In the genomic region with DNA sequence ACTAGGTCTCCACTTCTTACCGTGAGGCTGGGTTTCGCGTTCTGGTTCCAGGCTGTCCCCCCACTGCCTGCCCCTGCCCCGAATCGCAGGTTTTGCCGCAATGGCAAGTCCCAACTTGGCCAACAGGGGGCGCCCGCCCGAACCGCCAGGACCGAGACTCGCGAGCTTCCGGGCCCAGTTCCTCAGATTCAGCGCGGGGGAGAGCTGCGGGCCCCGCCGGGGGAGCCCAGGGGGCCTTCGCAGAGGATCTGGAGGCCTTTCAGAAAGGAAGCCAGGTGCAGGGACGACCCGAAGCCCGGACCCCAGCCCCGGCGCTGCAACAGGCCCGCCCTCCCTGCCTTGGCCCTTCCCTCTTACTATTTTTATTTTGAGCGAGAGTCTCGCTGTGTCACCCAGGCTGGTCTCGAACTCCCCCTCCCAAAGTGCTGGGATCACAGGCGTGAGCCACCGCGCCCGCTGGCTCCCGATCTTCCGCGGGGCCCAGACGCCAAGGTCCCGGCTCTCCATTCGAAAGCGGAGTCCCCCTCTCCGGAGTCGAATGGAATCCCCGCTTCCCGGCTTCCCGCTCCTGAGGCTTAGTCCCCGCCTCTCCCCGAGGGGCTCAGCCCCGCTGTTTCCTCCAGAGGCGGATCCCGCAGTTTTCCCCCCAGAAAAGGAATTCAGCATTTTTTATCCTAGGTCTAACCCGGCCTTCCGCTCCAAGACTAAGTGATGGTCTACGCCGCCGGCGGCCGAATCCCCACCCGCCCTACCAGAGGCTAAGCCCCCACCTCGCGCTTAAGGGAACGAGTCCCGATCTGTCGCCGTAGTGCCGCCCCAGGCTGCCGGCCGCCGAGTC, we compare ENCODE assay signal across 1 cellular context.
TF ChIP-seq lines count a peak whose summit lies in the region.

No MANE protein-coding gene starts in this region.

TF ChIP-seq in HepG2, 621 proteins besides CTCF, POLR2A, EP300 and RAD21 (continued from another document and continues in another):
- TF ChIP-seq, protein P1, sequence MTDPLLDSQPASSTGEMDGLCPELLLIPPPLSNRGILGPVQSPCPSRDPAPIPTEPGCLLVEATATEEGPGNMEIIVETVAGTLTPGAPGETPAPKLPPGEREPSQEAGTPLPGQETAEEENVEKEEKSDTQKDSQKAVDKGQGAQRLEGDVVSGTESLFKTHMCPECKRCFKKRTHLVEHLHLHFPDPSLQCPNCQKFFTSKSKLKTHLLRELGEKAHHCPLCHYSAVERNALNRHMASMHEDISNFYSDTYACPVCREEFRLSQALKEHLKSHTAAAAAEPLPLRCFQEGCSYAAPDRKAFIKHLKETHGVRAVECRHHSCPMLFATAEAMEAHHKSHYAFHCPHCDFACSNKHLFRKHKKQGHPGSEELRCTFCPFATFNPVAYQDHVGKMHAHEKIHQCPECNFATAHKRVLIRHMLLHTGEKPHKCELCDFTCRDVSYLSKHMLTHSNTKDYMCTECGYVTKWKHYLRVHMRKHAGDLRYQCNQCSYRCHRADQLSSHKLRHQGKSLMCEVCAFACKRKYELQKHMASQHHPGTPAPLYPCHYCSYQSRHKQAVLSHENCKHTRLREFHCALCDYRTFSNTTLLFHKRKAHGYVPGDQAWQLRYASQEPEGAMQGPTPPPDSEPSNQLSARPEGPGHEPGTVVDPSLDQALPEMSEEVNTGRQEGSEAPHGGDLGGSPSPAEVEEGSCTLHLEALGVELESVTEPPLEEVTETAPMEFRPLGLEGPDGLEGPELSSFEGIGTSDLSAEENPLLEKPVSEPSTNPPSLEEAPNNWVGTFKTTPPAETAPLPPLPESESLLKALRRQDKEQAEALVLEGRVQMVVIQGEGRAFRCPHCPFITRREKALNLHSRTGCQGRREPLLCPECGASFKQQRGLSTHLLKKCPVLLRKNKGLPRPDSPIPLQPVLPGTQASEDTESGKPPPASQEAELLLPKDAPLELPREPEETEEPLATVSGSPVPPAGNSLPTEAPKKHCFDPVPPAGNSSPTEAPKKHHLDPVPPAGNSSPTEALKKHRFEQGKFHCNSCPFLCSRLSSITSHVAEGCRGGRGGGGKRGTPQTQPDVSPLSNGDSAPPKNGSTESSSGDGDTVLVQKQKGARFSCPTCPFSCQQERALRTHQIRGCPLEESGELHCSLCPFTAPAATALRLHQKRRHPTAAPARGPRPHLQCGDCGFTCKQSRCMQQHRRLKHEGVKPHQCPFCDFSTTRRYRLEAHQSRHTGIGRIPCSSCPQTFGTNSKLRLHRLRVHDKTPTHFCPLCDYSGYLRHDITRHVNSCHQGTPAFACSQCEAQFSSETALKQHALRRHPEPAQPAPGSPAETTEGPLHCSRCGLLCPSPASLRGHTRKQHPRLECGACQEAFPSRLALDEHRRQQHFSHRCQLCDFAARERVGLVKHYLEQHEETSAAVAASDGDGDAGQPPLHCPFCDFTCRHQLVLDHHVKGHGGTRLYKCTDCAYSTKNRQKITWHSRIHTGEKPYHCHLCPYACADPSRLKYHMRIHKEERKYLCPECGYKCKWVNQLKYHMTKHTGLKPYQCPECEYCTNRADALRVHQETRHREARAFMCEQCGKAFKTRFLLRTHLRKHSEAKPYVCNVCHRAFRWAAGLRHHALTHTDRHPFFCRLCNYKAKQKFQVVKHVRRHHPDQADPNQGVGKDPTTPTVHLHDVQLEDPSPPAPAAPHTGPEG (CRISPR knock-in tag; IDR thresholded peaks at IDR 0.05) = no peak
- no peak; the same call in 1 of the 2 replicates for TF ChIP-seq HMGXB3 (CRISPR knock-in tag; IDR thresholded peaks at IDR 0.05; ENCODE audit: borderline replicate concordance)
- peak; percentile 78 for TF ChIP-seq ZNF556 (CRISPR knock-in tag; IDR thresholded peaks at IDR 0.05; ENCODE audit: borderline replicate concordance)
- no peak for TF ChIP-seq POLR2AphosphoS2 (IDR thresholded peaks at IDR 0.05; ENCODE audit: low read depth, low read length)
- no peak for TF ChIP-seq CREB1 (IDR thresholded peaks at IDR 0.05)
- TF ChIP-seq CREB1 (CRISPR knock-in tag; IDR thresholded peaks at IDR 0.05) = no peak
- TF ChIP-seq, protein P2, sequence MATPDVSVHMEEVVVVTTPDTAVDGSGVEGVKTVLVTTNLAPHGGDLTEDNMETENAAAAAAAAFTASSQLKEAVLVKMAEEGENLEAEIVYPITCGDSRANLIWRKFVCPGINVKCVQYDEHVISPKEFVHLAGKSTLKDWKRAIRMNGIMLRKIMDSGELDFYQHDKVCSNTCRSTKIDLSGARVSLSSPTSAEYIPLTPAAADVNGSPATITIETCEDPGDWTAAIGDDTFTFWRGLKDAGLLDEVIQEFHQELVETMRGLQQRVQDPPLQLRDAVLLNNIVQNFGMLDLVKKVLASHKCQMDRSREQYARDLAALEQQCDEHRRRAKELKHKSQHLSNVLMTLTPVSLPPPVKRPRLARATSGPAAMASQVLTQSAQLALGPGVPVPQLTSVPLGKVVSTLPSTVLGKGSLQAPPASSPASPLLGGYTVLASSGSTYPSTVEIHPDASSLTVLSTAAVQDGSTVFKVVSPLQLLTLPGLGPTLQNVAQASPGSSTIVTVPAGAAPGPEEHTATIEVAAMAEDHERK (CRISPR knock-in tag; IDR thresholded peaks at IDR 0.05; ENCODE audit: low read depth) = no peak
- no peak for TF ChIP-seq IKZF4 (CRISPR knock-in tag; IDR thresholded peaks at IDR 0.05; ENCODE audit: borderline replicate concordance, low read depth, not compliant biosample characterization)
- TF ChIP-seq THRA (CRISPR knock-in tag; IDR thresholded peaks at IDR 0.05; ENCODE audit: borderline replicate concordance) = no peak
- TF ChIP-seq NR1H2 (CRISPR knock-in tag; IDR thresholded peaks at IDR 0.05; ENCODE audit: borderline replicate concordance, low read depth) = no peak
- no peak for TF ChIP-seq SIX1 (CRISPR knock-in tag; IDR thresholded peaks at IDR 0.05; ENCODE audit: borderline replicate concordance)
- 0 out of 2 replicates have a peak, but pooled peaks have one; percentile 37 for TF ChIP-seq ZNF3 (CRISPR knock-in tag; IDR thresholded peaks at IDR 0.05)
- no peak for TF ChIP-seq ZC3H4 (CRISPR knock-in tag; IDR thresholded peaks at IDR 0.05; ENCODE audit: borderline replicate concordance)
- TF ChIP-seq ZNF263 (CRISPR knock-in tag; IDR thresholded peaks at IDR 0.05) = peak; percentile 34
- no peak for TF ChIP-seq ZNF572 (CRISPR knock-in tag; IDR thresholded peaks at IDR 0.05)
- TF ChIP-seq ATRX (CRISPR knock-in tag; IDR thresholded peaks at IDR 0.05; ENCODE audit: borderline replicate concordance) = no peak
- peak; percentile 38; the same call in 1 of the 2 replicates for TF ChIP-seq FOXA3 (CRISPR knock-in tag; IDR thresholded peaks at IDR 0.05)
- no peak for TF ChIP-seq GTF2F1 (IDR thresholded peaks at IDR 0.05; ENCODE audit: low read length)
- no peak for TF ChIP-seq FLYWCH1 (CRISPR knock-in tag; IDR thresholded peaks at IDR 0.05)
- peak; percentile 84; the same call in 1 of the 2 replicates for TF ChIP-seq ZNF782 (CRISPR knock-in tag; IDR thresholded peaks at IDR 0.05; ENCODE audit: borderline replicate concordance)
- TF ChIP-seq KDM5B (CRISPR knock-in tag; IDR thresholded peaks at IDR 0.05; ENCODE audit: borderline replicate concordance) = peak; percentile 81; the same call in 1 of the 2 replicates
- peak; percentile 62; the same call in 1 of the 2 replicates for TF ChIP-seq ZNF350 (CRISPR knock-in tag; IDR thresholded peaks at IDR 0.05; ENCODE audit: borderline replicate concordance, low read depth)
- no peak for TF ChIP-seq SNAPC2 (CRISPR knock-in tag; IDR thresholded peaks at IDR 0.05)
- no peak for TF ChIP-seq SIX4 (CRISPR knock-in tag; IDR thresholded peaks at IDR 0.05)
- peak; percentile 37 for TF ChIP-seq PTBP1 (IDR thresholded peaks at IDR 0.05; ENCODE audit: low read depth, low read length, poor library complexity, severe bottlenecking)
- 0 out of 2 replicates have a peak, but pooled peaks have one; percentile 18 for TF ChIP-seq MIER2 (CRISPR knock-in tag; IDR thresholded peaks at IDR 0.05)
- no peak for TF ChIP-seq DNMT1 (CRISPR knock-in tag; IDR thresholded peaks at IDR 0.05)
- no peak for TF ChIP-seq EEA1 (CRISPR knock-in tag; IDR thresholded peaks at IDR 0.05; ENCODE audit: borderline replicate concordance)
- peak; percentile 85 for TF ChIP-seq BORCS8-MEF2B (CRISPR knock-in tag; IDR thresholded peaks at IDR 0.05)
- no peak for TF ChIP-seq ZNF570 (CRISPR knock-in tag; IDR thresholded peaks at IDR 0.05; ENCODE audit: borderline replicate concordance)
- TF ChIP-seq, protein P3, sequence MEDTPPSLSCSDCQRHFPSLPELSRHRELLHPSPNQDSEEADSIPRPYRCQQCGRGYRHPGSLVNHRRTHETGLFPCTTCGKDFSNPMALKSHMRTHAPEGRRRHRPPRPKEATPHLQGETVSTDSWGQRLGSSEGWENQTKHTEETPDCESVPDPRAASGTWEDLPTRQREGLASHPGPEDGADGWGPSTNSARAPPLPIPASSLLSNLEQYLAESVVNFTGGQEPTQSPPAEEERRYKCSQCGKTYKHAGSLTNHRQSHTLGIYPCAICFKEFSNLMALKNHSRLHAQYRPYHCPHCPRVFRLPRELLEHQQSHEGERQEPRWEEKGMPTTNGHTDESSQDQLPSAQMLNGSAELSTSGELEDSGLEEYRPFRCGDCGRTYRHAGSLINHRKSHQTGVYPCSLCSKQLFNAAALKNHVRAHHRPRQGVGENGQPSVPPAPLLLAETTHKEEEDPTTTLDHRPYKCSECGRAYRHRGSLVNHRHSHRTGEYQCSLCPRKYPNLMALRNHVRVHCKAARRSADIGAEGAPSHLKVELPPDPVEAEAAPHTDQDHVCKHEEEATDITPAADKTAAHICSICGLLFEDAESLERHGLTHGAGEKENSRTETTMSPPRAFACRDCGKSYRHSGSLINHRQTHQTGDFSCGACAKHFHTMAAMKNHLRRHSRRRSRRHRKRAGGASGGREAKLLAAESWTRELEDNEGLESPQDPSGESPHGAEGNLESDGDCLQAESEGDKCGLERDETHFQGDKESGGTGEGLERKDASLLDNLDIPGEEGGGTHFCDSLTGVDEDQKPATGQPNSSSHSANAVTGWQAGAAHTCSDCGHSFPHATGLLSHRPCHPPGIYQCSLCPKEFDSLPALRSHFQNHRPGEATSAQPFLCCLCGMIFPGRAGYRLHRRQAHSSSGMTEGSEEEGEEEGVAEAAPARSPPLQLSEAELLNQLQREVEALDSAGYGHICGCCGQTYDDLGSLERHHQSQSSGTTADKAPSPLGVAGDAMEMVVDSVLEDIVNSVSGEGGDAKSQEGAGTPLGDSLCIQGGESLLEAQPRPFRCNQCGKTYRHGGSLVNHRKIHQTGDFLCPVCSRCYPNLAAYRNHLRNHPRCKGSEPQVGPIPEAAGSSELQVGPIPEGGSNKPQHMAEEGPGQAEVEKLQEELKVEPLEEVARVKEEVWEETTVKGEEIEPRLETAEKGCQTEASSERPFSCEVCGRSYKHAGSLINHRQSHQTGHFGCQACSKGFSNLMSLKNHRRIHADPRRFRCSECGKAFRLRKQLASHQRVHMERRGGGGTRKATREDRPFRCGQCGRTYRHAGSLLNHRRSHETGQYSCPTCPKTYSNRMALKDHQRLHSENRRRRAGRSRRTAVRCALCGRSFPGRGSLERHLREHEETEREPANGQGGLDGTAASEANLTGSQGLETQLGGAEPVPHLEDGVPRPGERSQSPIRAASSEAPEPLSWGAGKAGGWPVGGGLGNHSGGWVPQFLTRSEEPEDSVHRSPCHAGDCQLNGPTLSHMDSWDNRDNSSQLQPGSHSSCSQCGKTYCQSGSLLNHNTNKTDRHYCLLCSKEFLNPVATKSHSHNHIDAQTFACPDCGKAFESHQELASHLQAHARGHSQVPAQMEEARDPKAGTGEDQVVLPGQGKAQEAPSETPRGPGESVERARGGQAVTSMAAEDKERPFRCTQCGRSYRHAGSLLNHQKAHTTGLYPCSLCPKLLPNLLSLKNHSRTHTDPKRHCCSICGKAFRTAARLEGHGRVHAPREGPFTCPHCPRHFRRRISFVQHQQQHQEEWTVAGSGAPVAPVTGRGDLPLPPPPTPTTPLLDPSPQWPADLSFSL (CRISPR knock-in tag; IDR thresholded peaks at IDR 0.05) = no peak
- TF ChIP-seq DPF2 (CRISPR knock-in tag; IDR thresholded peaks at IDR 0.05; ENCODE audit: borderline replicate concordance, low read depth) = no peak
- peak; percentile 66 for TF ChIP-seq BCL3 (CRISPR knock-in tag; IDR thresholded peaks at IDR 0.05)
- no peak for TF ChIP-seq NR2F6 (IDR thresholded peaks at IDR 0.05)
- no peak for TF ChIP-seq NR2F6 (CRISPR knock-in tag; IDR thresholded peaks at IDR 0.05)
